In genomic region chr22:49008682-49009235, GRCh38 we compare ENCODE assay signal across 14 cellular contexts.
A peak's percentile ranks its signal among the peaks of the same experiment; 100 is the strongest.
DNase-seq lines count a peak whose midpoint lies in the region; ATAC-seq and TF ChIP-seq lines count a peak whose summit lies in the region.
"Had no signal": no experiment of that assay in that cellular context is flagged by ENCODE, and none has a peak within 500 bp of the region (broad histone marks: within the 10 kb centered on the region; RNA-seq: fewer than 3 reads in every experiment).

No MANE protein-coding gene starts in this region.

- no peaks in the 10 kb centered on the region for H3K4me1 ChIP-seq in foreskin keratinocyte
- H3K4me1 ChIP-seq: Peyer's patch had no signal

- no peak overlapping the region for H3K4me3 Mint-ChIP-seq in activated CD8-positive, alpha-beta memory T cell treated with anti-CD3 and anti-CD28 coated beads, Interleukin-2, amount 10 ng/mL, durations not matched to agents 7 days and 5 days

- no peaks in the 10 kb centered on the region for H3K9me3 ChIP-seq in WERI-Rb-1 (ENCODE audit: severe bottlenecking)
- H3K9me3 ChIP-seq: Peyer's patch had no signal

- in situ Hi-C loops in GM13977 (cut with MboI; ENCODE audit: low pct_unique_long_range_greater_than_20kb, low sequenced_read_pairs, unreplicated experiment) = no loop called here

- TF ChIP-seq CTCF in WERI-Rb-1 (IDR thresholded peaks at IDR 0.05; ENCODE audit: low read depth, low read length) (no peak), GM13977 (IDR thresholded peaks at IDR 0.05; ENCODE audit: extremely low read depth, insufficient read depth, missing control alignments) (no peak), foreskin keratinocyte (conservative IDR thresholded peaks at IDR 0.05) (no peak)

- no peaks in the 10 kb centered on the region for H3K27me3 Mint-ChIP-seq in activated CD8-positive, alpha-beta memory T cell treated with anti-CD3 and anti-CD28 coated beads, Interleukin-2, amount 10 ng/mL, durations not matched to agents 7 days and 5 days

- no peaks in the 10 kb centered on the region for H3K36me3 ChIP-seq in WERI-Rb-1
- H3K36me3 ChIP-seq: Peyer's patch had no signal

- CTCF ChIA-PET in activated CD8-positive, alpha-beta memory T cell treated with anti-CD3 and anti-CD28 coated beads, Interleukin-2, amount 10 ng/mL, durations not matched to agents 7 days and 5 days (lab: Charles Lee) = no interaction called here

- no peaks in the 10 kb centered on the region for H3K36me3 Mint-ChIP-seq in activated CD8-positive, alpha-beta memory T cell treated with anti-CD3 and anti-CD28 coated beads, Interleukin-2, amount 10 ng/mL, durations not matched to agents 7 days and 5 days

- H3K4me1 Mint-ChIP-seq in activated CD8-positive, alpha-beta memory T cell treated with anti-CD3 and anti-CD28 coated beads, Interleukin-2, amount 10 ng/mL, durations not matched to agents 7 days and 5 days = no peaks in the 10 kb centered on the region

- H3K27ac ChIP-seq in WERI-Rb-1 (no peak overlapping the region), foreskin keratinocyte (no peak overlapping the region)
- H3K27ac ChIP-seq: C4-2B, Peyer's patch had no signal

- H3K27ac Mint-ChIP-seq in activated CD8-positive, alpha-beta memory T cell treated with anti-CD3 and anti-CD28 coated beads, Interleukin-2, amount 10 ng/mL, durations not matched to agents 7 days and 5 days = no peak overlapping the region

- DNase-seq in activated CD8-positive, alpha-beta memory T cell treated with anti-CD3 and anti-CD28 coated beads, Interleukin-2, amount 50 U/mL, for 48 hours = peak; percentile 7
- no peak for DNase-seq in activated CD8-positive, alpha-beta memory T cell treated with anti-CD3 and anti-CD28 coated beads, Interleukin-2, amount 10 ng/mL, durations not matched to agents 7 days and 5 days
- DNase-seq in WERI-Rb-1 = peak; percentile 4
- DNase-seq in left lobe of liver (ENCODE audit: low spot score) = peak; percentile 24
- peak; percentile 10 for DNase-seq in stimulated activated CD8-positive, alpha-beta memory T cell treated with anti-CD3 and anti-CD28 coated beads, Interleukin-4, amount 100 ng/mL, for 48 hours
- DNase-seq in NCI-H2081 (lab: John Stamatoyannopoulos, UW) = no peak
- no peak for DNase-seq in GM13977 (ENCODE audit: low spot score)
- DNase-seq in foreskin keratinocyte = no peak
- DNase-seq: COR-L47, MV-4-11, NCI-H1436, NCI-H2029 treated with DMSO at 0.1 percent for 48 hours had no signal

- H3K27me3 ChIP-seq in WERI-Rb-1 (ENCODE audit: insufficient read depth, low read depth, severe bottlenecking) (no peaks in the 10 kb centered on the region), foreskin keratinocyte (no peaks in the 10 kb centered on the region)
- H3K27me3 ChIP-seq: Peyer's patch had no signal

- ATAC-seq in activated CD8-positive, alpha-beta memory T cell treated with anti-CD3 and anti-CD28 coated beads, Interleukin-2, amount 10 ng/mL, durations not matched to agents 7 days and 5 days = no peak
- no peak for ATAC-seq in left lobe of liver
- ATAC-seq in foreskin keratinocyte = no peak

- H3K4me3 ChIP-seq in WERI-Rb-1 (ENCODE audit: low read depth, low read length) = no peak overlapping the region
- H3K4me3 ChIP-seq: Peyer's patch had no signal

- H3K9me3 Mint-ChIP-seq in activated CD8-positive, alpha-beta memory T cell treated with anti-CD3 and anti-CD28 coated beads, Interleukin-2, amount 10 ng/mL, durations not matched to agents 7 days and 5 days (ENCODE audit: low read depth) = peaks cover 2% of the 10 kb centered on the region

Comparison
In these comparisons a context has a peak if more than half of its experiments do, and no peak if none do; other contexts are left out.
1. DNase-seq: peak in activated CD8-positive, alpha-beta memory T cell treated with anti-CD3 and anti-CD28 coated beads, Interleukin-2, amount 50 U/mL, for 48 hours (single experiment), WERI-Rb-1 (single experiment), left lobe of liver (single experiment) and stimulated activated CD8-positive, alpha-beta memory T cell treated with anti-CD3 and anti-CD28 coated beads, Interleukin-4, amount 100 ng/mL, for 48 hours (single experiment); none in activated CD8-positive, alpha-beta memory T cell treated with anti-CD3 and anti-CD28 coated beads, Interleukin-2, amount 10 ng/mL, durations not matched to agents 7 days and 5 days (single experiment), NCI-H2081 (0 of 2), GM13977 (single experiment) and foreskin keratinocyte (0 of 2).